30 cellular contexts compared by ENCODE assay signal in the genomic region with DNA sequence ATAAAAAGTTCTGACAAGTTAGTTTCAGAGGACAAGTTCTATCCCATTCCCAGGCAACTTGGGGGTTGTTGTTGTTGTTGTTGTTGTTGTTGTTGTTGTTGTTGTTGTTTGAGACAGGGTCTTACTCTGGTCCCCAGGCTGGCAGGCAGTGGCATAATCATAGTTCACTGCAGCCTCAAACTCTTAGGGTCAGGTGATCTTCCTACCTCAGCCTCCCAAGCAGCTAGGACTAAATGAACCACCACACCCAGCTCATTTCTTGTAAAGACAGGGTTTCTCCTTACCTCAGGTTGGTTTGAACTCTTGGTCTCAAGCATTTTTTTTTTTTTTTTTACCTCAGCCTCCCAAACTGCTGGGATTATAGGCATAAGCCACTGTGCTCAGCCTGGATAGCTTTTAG. TPM values are rescaled to one million over a fixed set of nuclear protein-coding genes. Genes with fewer than 3 reads are reported as not detected.
"Had no signal": no experiment of that assay in that cellular context is flagged by ENCODE, and none has a peak within 500 bp of the region (broad histone marks: within the 10 kb centered on the region; RNA-seq: fewer than 3 reads in every experiment).

No MANE protein-coding gene starts in this region.

- H3K27me3 Mint-ChIP-seq: activated CD4-positive, alpha-beta T cell treated with anti-CD3 and anti-CD28 coated beads for 36 hours; activated CD8-positive, alpha-beta T cell treated with anti-CD3 and anti-CD28 coated beads for 36 hours; activated naive CD8-positive, alpha-beta T cell; central memory CD8-positive, alpha-beta T cell had no signal

- H3K36me3 ChIP-seq: ascending aorta, brain microvascular endothelial cell, esophagus muscularis mucosa, gastrocnemius medialis, heart left ventricle had no signal

- H3K4me3 ChIP-seq: ascending aorta, coronary artery, dorsolateral prefrontal cortex, esophagus muscularis mucosa, gastrocnemius medialis, heart left ventricle had no signal

- H3K27me3 ChIP-seq: ascending aorta, brain microvascular endothelial cell, dorsolateral prefrontal cortex, esophagus muscularis mucosa, foreskin keratinocyte, gastrocnemius medialis, heart left ventricle had no signal

- H3K4me3 Mint-ChIP-seq: activated CD4-positive, alpha-beta T cell treated with anti-CD3 and anti-CD28 coated beads for 36 hours; activated CD8-positive, alpha-beta T cell treated with anti-CD3 and anti-CD28 coated beads for 36 hours; activated naive CD8-positive, alpha-beta T cell; activated T-cell treated with anti-CD3 and anti-CD28 coated beads, Interleukin-2, amount 50 U/mL, for 4 hours; central memory CD8-positive, alpha-beta T cell; dendritic cell treated with granulocyte-macrophage colony-stimulating factor and Interleukin-4, amounts not matched to agents 40 ng/mL and 50 ng/mL, for 4 days had no signal

- H3K4me1 ChIP-seq: ascending aorta, esophagus muscularis mucosa, foreskin keratinocyte, gastrocnemius medialis, heart left ventricle had no signal

- H3K27ac Mint-ChIP-seq: activated CD4-positive, alpha-beta T cell treated with anti-CD3 and anti-CD28 coated beads for 36 hours; activated CD8-positive, alpha-beta T cell treated with anti-CD3 and anti-CD28 coated beads for 36 hours; activated naive CD8-positive, alpha-beta T cell; activated T-helper 2 cell treated with anti-CD3 and anti-CD28 coated beads, Interferon-gamma antibody, Interleukin-2, Interleukin-4, amounts not matched to agents 10 μg/mL and 5 μg/mL and 100 μg/mL, durations not matched to agents 14 hours and 24 hours and 36 hours; dendritic cell treated with granulocyte-macrophage colony-stimulating factor and Interleukin-4, amounts not matched to agents 40 ng/mL and 50 ng/mL, for 4 days had no signal

- H3K36me3 Mint-ChIP-seq: activated naive CD8-positive, alpha-beta T cell had no signal

- H3K9me3 Mint-ChIP-seq: central memory CD8-positive, alpha-beta T cell had no signal

- ATAC-seq: activated CD4-positive, alpha-beta T cell treated with anti-CD3 and anti-CD28 coated beads for 36 hours; activated CD8-positive, alpha-beta T cell treated with anti-CD3 and anti-CD28 coated beads for 36 hours; activated T-cell treated with anti-CD3 and anti-CD28 coated beads, Interleukin-2, amount 50 U/mL, for 4 hours; foreskin keratinocyte; gastrocnemius medialis; heart left ventricle had no signal

- DNase-seq: activated CD4-positive, alpha-beta T cell treated with anti-CD3 and anti-CD28 coated beads for 36 hours; activated CD4-positive, alpha-beta T cell treated with anti-CD3 and anti-CD28 coated beads, Interleukin-2, amount 50 U/mL, for 1 hour; activated CD4-positive, alpha-beta T cell treated with anti-CD3 and anti-CD28 coated beads, Interleukin-2, amount 50 U/mL, for 48 hours; activated CD4-positive, CD25-positive, alpha-beta regulatory T cell; activated CD4-positive, CD25-positive, alpha-beta regulatory T cell treated with anti-CD3 and anti-CD28 coated beads, Interleukin-2, amount 50 U/mL, for 72 hours; activated CD8-positive, alpha-beta memory T cell treated with anti-CD3 and anti-CD28 coated beads for 24 hours; activated CD8-positive, alpha-beta T cell treated with anti-CD3 and anti-CD28 coated beads for 36 hours; activated effector memory CD4-positive, alpha-beta T cell treated with anti-CD3 and anti-CD28 coated beads, Interleukin-2, amount 50 U/mL, for 16 hours; activated naive CD4-positive, alpha-beta T cell treated with anti-CD3 and anti-CD28 coated beads, Interleukin-2, amount 50 U/mL, for 16 hours; activated T-cell treated with anti-CD3 and anti-CD28 coated beads, Interleukin-2, amount 50 U/mL, for 4 hours; brain microvascular endothelial cell; dorsolateral prefrontal cortex; effector memory CD4-positive, alpha-beta T cell; erythroblast; foreskin keratinocyte; gastrocnemius medialis; glutamatergic neuron; heart left ventricle; hypothalamus; T-helper 2 cell had no signal

- H3K4me1 Mint-ChIP-seq: central memory CD8-positive, alpha-beta T cell had no signal

- H3K27ac ChIP-seq: ascending aorta, brain microvascular endothelial cell, coronary artery, dorsolateral prefrontal cortex, esophagus muscularis mucosa, foreskin keratinocyte, gastrocnemius medialis, heart left ventricle had no signal

RNA-seq across cellular contexts. Expression of gene PPP1R2B, which starts 15.3 kb away (rescaled TPM):
- total RNA-seq: ascending aorta, bronchial epithelial cell, cardiac septum, cerebellum, esophagus muscularis mucosa, foreskin keratinocyte, heart left ventricle had no signal
- polyA plus RNA-seq: heart left ventricle had no signal
